ENCODE assay signal across 17 cellular contexts in the genomic region with DNA sequence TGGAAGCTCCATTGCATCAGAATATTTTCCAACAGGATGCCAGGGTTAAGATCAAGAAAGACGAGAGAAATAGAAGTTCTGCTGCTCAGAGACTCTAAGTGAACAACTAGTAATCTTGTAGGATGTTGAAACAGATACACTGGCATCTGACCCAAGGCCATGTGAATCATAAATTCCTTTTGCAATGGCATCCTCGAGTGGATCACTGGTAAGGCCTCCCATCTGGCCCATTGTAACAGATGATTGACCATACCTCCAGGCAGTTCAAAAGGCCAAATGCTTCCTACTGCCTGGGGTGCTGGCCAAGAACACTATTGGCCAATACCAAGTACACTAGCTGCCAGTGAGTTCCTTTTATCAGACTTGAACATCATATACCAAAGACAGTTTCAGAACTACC. TPM values are rescaled to one million over a fixed set of nuclear protein-coding genes. Genes with fewer than 3 reads are reported as not detected.
DNase-seq lines count a peak whose midpoint lies in the region; ATAC-seq and TF ChIP-seq lines count a peak whose summit lies in the region.
"Had no signal": no experiment of that assay in that cellular context is flagged by ENCODE, and none has a peak within 500 bp of the region (broad histone marks: within the 10 kb centered on the region; RNA-seq: fewer than 3 reads in every experiment).

No MANE protein-coding gene starts in this region.

- H3K4me3 ChIP-seq in right cardiac atrium (ENCODE audit: low read length) (no peak overlapping the region), adrenal gland (no peak overlapping the region), kidney epithelial cell (ENCODE audit: low read depth, low read length) (no peak overlapping the region), esophagus muscularis mucosa (no peak overlapping the region)

- TF ChIP-seq CTCF in adrenal gland (IDR thresholded peaks at IDR 0.05) (no peak), kidney epithelial cell (IDR thresholded peaks at IDR 0.05; ENCODE audit: insufficient read depth, low read length, poor library complexity, severe bottlenecking) (no peak), esophagus muscularis mucosa (IDR thresholded peaks at IDR 0.05) (no peak)

- no peaks in the 10 kb centered on the region for H3K36me3 ChIP-seq in adrenal gland (replicated peaks in 1 of 2)
- H3K36me3 ChIP-seq in kidney epithelial cell (ENCODE audit: control insufficient read depth, insufficient read depth, low read length): no peaks in the 10 kb centered on the region
- H3K36me3 ChIP-seq in esophagus muscularis mucosa: no peaks in the 10 kb centered on the region

- peak; percentile 33 to 59 for ATAC-seq in right cardiac atrium
- ATAC-seq in left ventricle myocardium superior: no peak
- no peak for ATAC-seq in HG03175 (IDR thresholded peaks at IDR 0.05; ENCODE audit: unreplicated experiment)
- ATAC-seq: naive thymus-derived CD4-positive, alpha-beta T cell; WTC11 had no signal

- intact Hi-C loops in right cardiac atrium (cut with DNase I) (no loop called here), left ventricle myocardium superior (cut with micrococcal nuclease) (no loop called here), adrenal gland (cut with DNase I) (loop anchor here in 1 of 2 donors (10.0 kb wide), 1 partner anchor 159 kb away; a partner anchor contains a TSS), esophagus muscularis mucosa (cut with DNase I) (no loop called here)

- H3K27me3 ChIP-seq in right cardiac atrium (ENCODE audit: control insufficient read depth, insufficient read depth) (no peaks in the 10 kb centered on the region), adrenal gland (no peaks in the 10 kb centered on the region), kidney epithelial cell (ENCODE audit: control insufficient read depth, insufficient read depth, low read length) (no peaks in the 10 kb centered on the region), esophagus muscularis mucosa (peaks cover 0 to 5% (median 0%) of the 10 kb centered on the region in 4 donors)

- TF ChIP-seq EP300 in esophagus muscularis mucosa (IDR thresholded peaks at IDR 0.05): no peak

- H3K27ac ChIP-seq in right cardiac atrium (ENCODE audit: low read length): no peak overlapping the region
- peak overlapping the region; percentile 4 to 78 (median 53) for H3K27ac ChIP-seq in adrenal gland
- no peak overlapping the region for H3K27ac ChIP-seq in esophagus muscularis mucosa (replicated peaks in 1 of 4)

- DNase-seq in right cardiac atrium (no peak), left ventricle myocardium superior (no peak), adrenal gland (peak; percentile 80 to 94 (median 88)), kidney epithelial cell (ENCODE audit: low read depth) (peak; percentile 93), esophagus muscularis mucosa (ENCODE audit: extremely low spot score) (no peak), SIG-M5 treated with dmso at 0.1 percent for 504 hours (lab: John Stamatoyannopoulos, UW; ENCODE audit: unreplicated experiment) (no peak)
- DNase-seq in activated CD8-positive, alpha-beta memory T cell treated with anti-CD3 and anti-CD28 coated beads, Interleukin-2, amount 50 U/mL, for 4 hours: no peak
- DNase-seq: aorta; DND-41; naive thymus-derived CD4-positive, alpha-beta T cell; NCI-H1105 treated with DMSO at 0.1 percent for 48 hours; NCI-H524 treated with DMSO at 0.1 percent for 48 hours; SHP77 had no signal

- TF ChIP-seq POLR2A in adrenal gland (IDR thresholded peaks at IDR 0.05) (peak in 1 of 2 donors; percentile 16), esophagus muscularis mucosa (IDR thresholded peaks at IDR 0.05; ENCODE audit: low read depth) (no peak)

- H3K9me3 ChIP-seq in right cardiac atrium (ENCODE audit: control insufficient read depth, low read length) (no peaks in the 10 kb centered on the region), adrenal gland (replicated peaks in 1 of 3) (no peaks in the 10 kb centered on the region), esophagus muscularis mucosa (no peaks in the 10 kb centered on the region)

- 68% methylated on average over 2 of the region's 2 CpGs for WGBS in right cardiac atrium
- 23 to 33% (median 28%) methylated on average over 2 of the region's 2 CpGs for WGBS in adrenal gland, 4 donors
- WGBS in esophagus muscularis mucosa: 54% methylated on average over 2 of the region's 2 CpGs

- H3K4me1 ChIP-seq in right cardiac atrium (ENCODE audit: control insufficient read depth, insufficient read depth, low read length) (no peaks in the 10 kb centered on the region), adrenal gland (replicated peaks in 1 of 2) (peaks cover 3 to 11% of the 10 kb centered on the region in 2 donors), esophagus muscularis mucosa (no peaks in the 10 kb centered on the region)

RNA-seq across cellular contexts. Expression of gene SLC17A3, which starts 9.9 kb away (rescaled TPM):
- under 1 TPM in 1 of 4 donors, not detected in 3; 0.34 TPM for total RNA-seq in right cardiac atrium
- polyA plus RNA-seq in right cardiac atrium: not detected
- total RNA-seq in left ventricle myocardium superior: not detected
- 1 to 10 TPM in 2 of 8 donors, under 1 TPM in 5, not detected in 1; 0.20 to 2.1 (median 0.81) TPM for total RNA-seq in adrenal gland
- polyA plus RNA-seq in adrenal gland: 1 to 10 TPM in 1 of 3 donors, under 1 TPM in 2; 0.34 to 1.5 (median 0.72) TPM
- not detected in 2 replicates for total RNA-seq in kidney epithelial cell
- not detected for total RNA-seq in esophagus muscularis mucosa
- total RNA-seq: aorta, skeletal muscle tissue, WTC11 had no signal
- polyA plus RNA-seq: aorta; naive thymus-derived CD4-positive, alpha-beta T cell had no signal

RNA-seq across cellular contexts. Expression of gene SLC17A2, which starts 46.5 kb away (rescaled TPM):
- total RNA-seq in right cardiac atrium: not detected
- polyA plus RNA-seq in right cardiac atrium: not detected
- total RNA-seq in left ventricle myocardium superior: not detected
- not detected for total RNA-seq in adrenal gland
- polyA plus RNA-seq in adrenal gland: not detected
- total RNA-seq in kidney epithelial cell: not detected in 2 replicates
- not detected for total RNA-seq in esophagus muscularis mucosa
- total RNA-seq: aorta, skeletal muscle tissue, WTC11 had no signal
- polyA plus RNA-seq: aorta; naive thymus-derived CD4-positive, alpha-beta T cell had no signal

RNA-seq across cellular contexts. Expression of gene SLC17A1, which starts 52.1 kb away (rescaled TPM):
- total RNA-seq in right cardiac atrium: not detected
- polyA plus RNA-seq in right cardiac atrium: not detected
- not detected for total RNA-seq in left ventricle myocardium superior
- under 1 TPM in 2 of 8 donors, not detected in 6; 0.18 to 0.23 TPM for total RNA-seq in adrenal gland
- 1 to 10 TPM in 1 of 3 donors, under 1 TPM in 1, not detected in 1; 0.44 to 1.0 TPM for polyA plus RNA-seq in adrenal gland
- not detected in 2 replicates for total RNA-seq in kidney epithelial cell
- total RNA-seq in esophagus muscularis mucosa: not detected
- total RNA-seq: aorta; naive thymus-derived CD4-positive, alpha-beta T cell; skeletal muscle tissue; WTC11 had no signal
- polyA plus RNA-seq: aorta; naive thymus-derived CD4-positive, alpha-beta T cell; thymus had no signal

Comparison
In these comparisons a context has a peak if more than half of its experiments do, and no peak if none do; other contexts are left out.
1. ATAC-seq: peak in right cardiac atrium (2 of 2); none in left ventricle myocardium superior (single experiment) and HG03175 (single experiment).
2. DNase-seq: peak in adrenal gland (7 of 7) and kidney epithelial cell (single experiment); none in right cardiac atrium (0 of 3), left ventricle myocardium superior (single experiment), activated CD8-positive, alpha-beta memory T cell treated with anti-CD3 and anti-CD28 coated beads, Interleukin-2, amount 50 U/mL, for 4 hours (single experiment), esophagus muscularis mucosa (single experiment) and SIG-M5 treated with dmso at 0.1 percent for 504 hours (single experiment).
3. H3K27ac ChIP-seq: peak in adrenal gland (5 of 5); none in right cardiac atrium (single experiment) and esophagus muscularis mucosa (0 of 4).